In genomic region chr1:26791626-26792025, GRCh38 we compare ENCODE assay signal across 23 cellular contexts. TPM values are rescaled to one million over a fixed set of nuclear protein-coding genes. Genes with fewer than 3 reads are reported as not detected.
DNase-seq lines count a peak whose midpoint lies in the region; ATAC-seq, FAIRE-seq and TF ChIP-seq lines count a peak whose summit lies in the region.
"Had no signal": no experiment of that assay in that cellular context is flagged by ENCODE, and none has a peak within 500 bp of the region (broad histone marks: within the 10 kb centered on the region; RNA-seq: fewer than 3 reads in every experiment).

No MANE protein-coding gene starts in this region.

- peaks cover 0 to 47% (median 39%) of the 10 kb centered on the region in 12 donors for H3K4me1 ChIP-seq in heart left ventricle
- H3K4me1 ChIP-seq in K562 (replicated peaks in 1 of 2; ENCODE audit: control insufficient read depth in 2 of 2, insufficient read depth in 2 of 2, low read length in 2 of 2), result peaks cover 32 to 50% of the 10 kb centered on the region in 2 experiments

- no peaks in the 10 kb centered on the region for H3K27me3 Mint-ChIP-seq in T-helper 17 cell
- no peaks in the 10 kb centered on the region for H3K27me3 Mint-ChIP-seq in stimulated activated memory B cell treated with anti-CD40 and anti-IgM and Interleukin-4, amounts not matched to agents 10 μg/mL and 1 μg/mL and 100 μg/mL, for 72 hours
- H3K27me3 Mint-ChIP-seq: activated CD4-positive, alpha-beta T cell treated with anti-CD3 and anti-CD28 coated beads, Interleukin-2, amount 10 ng/mL, durations not matched to agents 7 days and 5 days had no signal

- no peaks in the 10 kb centered on the region for H3K9me3 Mint-ChIP-seq in stimulated activated memory B cell treated with anti-CD40 and anti-IgM and Interleukin-4, amounts not matched to agents 10 μg/mL and 1 μg/mL and 100 μg/mL, for 72 hours
- H3K9me3 Mint-ChIP-seq: activated CD4-positive, alpha-beta T cell treated with anti-CD3 and anti-CD28 coated beads, Interleukin-2, amount 10 ng/mL, durations not matched to agents 7 days and 5 days had no signal

- intact Hi-C loops in heart left ventricle (cut with DNase I), result loop anchor here in 2 of 10 donors (5.0 to 10.0 kb wide), 2 partner anchors 287 to 289 kb away; no protein-coding TSS in a partner anchor
- intact Hi-C loops in cardiac septum (cut with DNase I), result no loop called here
- intact Hi-C loops in K562 (cut with micrococcal nuclease), result loop anchor here (5.0 kb wide), 1 partner anchor 86 kb away; no protein-coding TSS in a partner anchor
- intact Hi-C loops in dorsolateral prefrontal cortex (cut with DNase I), result loop anchor here in 1 of 2 donors (5.0 kb wide), 1 partner anchor 86 kb away; no protein-coding TSS in a partner anchor

- peak overlapping the region in 1 of 2 experiments; percentile 21; a peak in 1 of 4 replicates for H3K9ac ChIP-seq in K562 (ENCODE audit: insufficient read depth in 1 of 2, low read depth in 2 of 2, low read length in 2 of 2)

- TF ChIP-seq CTCF in heart left ventricle (IDR thresholded peaks at IDR 0.05), result no peak
- TF ChIP-seq CTCF in K562 (IDR thresholded peaks at IDR 0.05 in 2 of 3, conservative IDR thresholded peaks at IDR 0.05 in 1 of 3; ENCODE audit: insufficient read depth in 2 of 3, low read depth in 1 of 3, low read length in 3 of 3), result no peak
- no peak for TF ChIP-seq CTCF in dorsolateral prefrontal cortex (IDR thresholded peaks at IDR 0.05 in 54 of 56, conservative IDR thresholded peaks at IDR 0.05 in 2 of 56; ENCODE audit: low read depth in 1 of 56, partially characterized antibody in 56 of 56)

- CTCF ChIA-PET in K562 (lab: Yijun Ruan, JAX; ENCODE audit: low intra/inter-chr PET ratio), result interaction anchor here (5.0 kb wide), 1 partner anchor 189 kb away, joined by 80 read pairs; no protein-coding TSS in a partner anchor

- peak; percentile 92 for FAIRE-seq in K562 (lab: Jason Lieb, UNC)
- FAIRE-seq: GM18507 had no signal

- no peak for TF ChIP-seq POLR2A in heart left ventricle (IDR thresholded peaks at IDR 0.05)
- TF ChIP-seq POLR2A in K562 (conservative IDR thresholded peaks at IDR 0.05), result no peak

- H3K36me3 Mint-ChIP-seq in T-helper 17 cell (ENCODE audit: low read depth), result peaks cover 8% of the 10 kb centered on the region
- peaks cover 40% of the 10 kb centered on the region for H3K36me3 Mint-ChIP-seq in stimulated activated memory B cell treated with anti-CD40 and anti-IgM and Interleukin-4, amounts not matched to agents 10 μg/mL and 1 μg/mL and 100 μg/mL, for 72 hours

- no peak overlapping the region for H2AFZ ChIP-seq in K562 (ENCODE audit: low read depth, low read length)

- H3K27ac Mint-ChIP-seq in T-helper 17 cell, result peak overlapping the region; percentile 100
- peak overlapping the region; percentile 63 for H3K27ac Mint-ChIP-seq in stimulated activated memory B cell treated with anti-CD40 and anti-IgM and Interleukin-4, amounts not matched to agents 10 μg/mL and 1 μg/mL and 100 μg/mL, for 72 hours

- no peak for ATAC-seq in heart left ventricle
- ATAC-seq in T-helper 17 cell, result no peak
- peak; percentile 8 for ATAC-seq in K562
- no peak for ATAC-seq in stimulated activated memory B cell treated with anti-CD40 and anti-IgM and Interleukin-4, amounts not matched to agents 10 μg/mL and 1 μg/mL and 100 μg/mL, for 72 hours
- ATAC-seq in HG03095 (IDR thresholded peaks at IDR 0.05; ENCODE audit: unreplicated experiment), result no peak
- ATAC-seq: left ventricle myocardium superior had no signal

- DNase-seq in heart left ventricle (no peak), cardiac septum (ENCODE audit: low spot score) (no peak), T-helper 17 cell (no peak), K562 (ENCODE audit: extremely low read depth in 1 of 4, low spot score in 3 of 4) (peak in 2 of 4 experiments; percentile 87 to 91), LoVo (ENCODE audit: low spot score) (no peak), dorsolateral prefrontal cortex (no peak)
- DNase-seq: activated CD4-positive, alpha-beta T cell treated with anti-CD3 and anti-CD28 coated beads, Interleukin-2, amount 10 ng/mL, durations not matched to agents 7 days and 5 days; activated T-cell treated with anti-CD3 and anti-CD28 coated beads, Interleukin-2, amount 50 U/mL, for 48 hours; amygdala; Caco-2; cerebellar nuclear complex; effector CD8-positive, alpha-beta T cell; EL; left ventricle myocardium superior; MM.1S; NCI-H146; NCI-H2171 treated with DMSO at 0.1 percent for 48 hours; NCI-H774; T1000; testis had no signal

- H3K4me3 Mint-ChIP-seq in T-helper 17 cell, result no peak overlapping the region
- H3K4me3 Mint-ChIP-seq in stimulated activated memory B cell treated with anti-CD40 and anti-IgM and Interleukin-4, amounts not matched to agents 10 μg/mL and 1 μg/mL and 100 μg/mL, for 72 hours, result no peak overlapping the region

- H3K4me2 ChIP-seq in K562 (ENCODE audit: insufficient read depth, low read length), result peak overlapping the region; percentile 49

- H3K9me1 ChIP-seq in K562 (ENCODE audit: control insufficient read depth, insufficient read depth, low read length), result no peaks in the 10 kb centered on the region

- peak; percentile 96 for TF ChIP-seq EP300 in K562 (IDR thresholded peaks at IDR 0.05; ENCODE audit: low read length)

- peak overlapping the region; percentile 20 to 100 (median 76) for H3K27ac ChIP-seq in heart left ventricle
- H3K27ac ChIP-seq in K562 (ENCODE audit: extremely low read depth, low read depth, low read length), result peak overlapping the region; percentile 29; the same call in 2 of the 3 replicates
- H3K27ac ChIP-seq in dorsolateral prefrontal cortex, result peak overlapping the region in 2 of 59 donors; percentile 5 to 34
- H3K27ac ChIP-seq: testis had no signal

- peak in 1 of 2 experiments; percentile 16; a peak in 1 of 4 replicates for TF ChIP-seq RAD21 in K562 (CRISPR knock-in tag; conservative IDR thresholded peaks at IDR 0.05 in 1 of 2, IDR thresholded peaks at IDR 0.05 in 1 of 2)

- H3K27me3 ChIP-seq in heart left ventricle (no peaks in the 10 kb centered on the region), K562 (ENCODE audit: control insufficient read depth in 2 of 2, insufficient read depth in 2 of 2, low read length in 2 of 2) (no peaks in the 10 kb centered on the region), dorsolateral prefrontal cortex (no peaks in the 10 kb centered on the region)
- H3K27me3 ChIP-seq: testis had no signal

- H3K9me3 ChIP-seq in heart left ventricle (no peaks in the 10 kb centered on the region), T-helper 17 cell (ENCODE audit: control insufficient read depth, low read length, poor library complexity, severe bottlenecking) (no peaks in the 10 kb centered on the region), K562 (replicated peaks; ENCODE audit: control insufficient read depth, insufficient read depth, low read depth, low read length) (no peaks in the 10 kb centered on the region)
- H3K9me3 ChIP-seq: Caco-2, testis had no signal

- 40 to 60% (median 51%) methylated on average over 3 of the region's 3 CpGs for WGBS in heart left ventricle, 4 donors
- 4% methylated on average over 3 of the region's 3 CpGs for WGBS in K562 (ENCODE audit: insufficient coverage, low coverage, missing lambda C conversion rate)

- H3K79me2 ChIP-seq in K562 (ENCODE audit: control insufficient read depth, insufficient read depth, low read length), result peaks cover 32% of the 10 kb centered on the region

- no TSS peak for BruUV-seq in K562 (replicated peaks; lab: Mats Ljungman, UMichigan)

- H3K4me3 ChIP-seq in heart left ventricle (no peak overlapping the region), K562 (no peak overlapping the region), dorsolateral prefrontal cortex (no peak overlapping the region)
- H3K4me3 ChIP-seq: testis had no signal

- POLR2A ChIA-PET in K562 (lab: Yijun Ruan, JAX), result interaction anchor here (0.6 to 9.2 kb wide), 7 partner anchors 8 to 1791 kb away, joined by 3 to 112 read pairs (median 3); partner anchors contain the start of gene ARID1A

- H3K36me3 ChIP-seq in heart left ventricle (peaks cover 0 to 29% (median 15%) of the 10 kb centered on the region in 9 donors), K562 (ENCODE audit: control insufficient read depth, insufficient read depth, low read length) (peaks cover 13% of the 10 kb centered on the region; the same call in 1 of the 3 replicates)

- no peaks in the 10 kb centered on the region for H4K20me1 ChIP-seq in K562 (replicated peaks; ENCODE audit: control insufficient read depth, insufficient read depth, low read length)

- in situ Hi-C loops in K562 (cut with MboI), result no loop called here

- peaks cover 52% of the 10 kb centered on the region for H3K4me1 Mint-ChIP-seq in T-helper 17 cell
- H3K4me1 Mint-ChIP-seq in stimulated activated memory B cell treated with anti-CD40 and anti-IgM and Interleukin-4, amounts not matched to agents 10 μg/mL and 1 μg/mL and 100 μg/mL, for 72 hours, result peaks cover 36% of the 10 kb centered on the region

RNA-seq across cellular contexts. Expression of gene PIGV, which starts 3.9 kb away (rescaled TPM):
- 1 to 10 TPM; 4.3 to 8.8 (median 5.6) TPM for total RNA-seq in heart left ventricle
- polyA plus RNA-seq in heart left ventricle, result 1 to 10 TPM; 2.7 to 4.4 TPM
- total RNA-seq in cardiac septum, result 3.9 TPM
- total RNA-seq in T-helper 17 cell, result 10 to 100 TPM; 12.0 to 14.3 TPM
- 20.0 and 33.4 TPM in 2 replicates for total RNA-seq in K562 (2011; cell fraction: chromatin; rRNA removed; ENCODE audit: low replicate concordance)
- total RNA-seq in K562 (2011; cell fraction: nucleolus; rRNA removed), result 34.2 and 35.1 TPM in 2 replicates
- 38.2 and 47.9 TPM in 2 replicates for total RNA-seq in K562 (2011; cell fraction: nucleoplasm; rRNA removed)
- total RNA-seq in K562 (2014; rRNA removed), result 8.4 and 11.3 TPM in 2 replicates
- 11.0 and 11.1 TPM in 2 replicates for total RNA-seq in K562 (2014; rRNA removed; fragmentation: Illumina TruSeq; extraction: Trizol)
- total RNA-seq in K562 (2015; rRNA removed; fragmentation: Illumina TruSeq; extraction: Trizol), result 12.0 and 12.2 TPM in 2 replicates
- 11.2 and 14.7 TPM in 2 replicates for total RNA-seq in K562 (2021)
- polyA plus RNA-seq in K562 (2011; rRNA removed), result 21.8 and 25.5 TPM in 2 replicates
- 27.4 and 41.1 TPM in 2 replicates for polyA plus RNA-seq in K562 (2011; cell fraction: cytosol; rRNA removed)
- 33.7 and 36.0 TPM in 2 replicates for polyA plus RNA-seq in K562 (2011; cell fraction: nucleus; rRNA removed)
- polyA plus RNA-seq in K562 (2012), result 14.0 and 14.4 TPM in 2 replicates
- polyA plus RNA-seq in K562 (2014; fragmentation: Illumina TruSeq; extraction: Trizol), result 10.8 and 12.7 TPM in 2 replicates
- 10 to 100 TPM; 11.3 to 11.7 TPM for polyA plus RNA-seq in K562 (2014; fragmentation: Nextera tagmentation; extraction: Ambion mirVana)
- polyA plus RNA-seq in K562 (2014; rRNA removed), result 9.3 and 9.4 TPM in 2 replicates
- 21.7 and 27.4 TPM in 2 replicates for polyA minus RNA-seq in K562 (2011; rRNA and poly(A)+ RNA removed)
- polyA minus RNA-seq in K562 (2011; cell fraction: cytosol; rRNA and poly(A)+ RNA removed), result 8.1 and 9.8 TPM in 2 replicates
- 10.8 and 16.6 TPM in 2 replicates for polyA minus RNA-seq in K562 (2011; cell fraction: nucleus; rRNA and poly(A)+ RNA removed)
- 10 to 100 TPM in 116 of 120 experiments, 1 to 10 TPM in 4; 9.1 to 22.9 (median 14.3) TPM for total RNA-seq in dorsolateral prefrontal cortex

RNA-seq across cellular contexts. Expression of gene ZDHHC18, which starts 34.9 kb away (rescaled TPM):
- total RNA-seq in heart left ventricle, result 10 to 100 TPM in 8 of 9 donors, 1 to 10 TPM in 1; 9.2 to 22.5 (median 12.2) TPM
- polyA plus RNA-seq in heart left ventricle, result 10 to 100 TPM in 1 of 2 donors, 1 to 10 TPM in 1; 8.7 to 18.5 TPM
- 13.0 TPM for total RNA-seq in cardiac septum
- total RNA-seq in T-helper 17 cell, result 10 to 100 TPM; 70.2 to 71.2 TPM
- 27.0 and 63.1 TPM in 2 replicates for total RNA-seq in K562 (2011; cell fraction: chromatin; rRNA removed; ENCODE audit: low replicate concordance)
- total RNA-seq in K562 (2011; cell fraction: nucleolus; rRNA removed), result 34.0 and 36.3 TPM in 2 replicates
- total RNA-seq in K562 (2011; cell fraction: nucleoplasm; rRNA removed), result 42.0 and 65.9 TPM in 2 replicates
- total RNA-seq in K562 (2014; rRNA removed), result 8.2 and 12.4 TPM in 2 replicates
- total RNA-seq in K562 (2014; rRNA removed; fragmentation: Illumina TruSeq; extraction: Trizol), result 9.5 and 15.5 TPM in 2 replicates
- total RNA-seq in K562 (2015; rRNA removed; fragmentation: Illumina TruSeq; extraction: Trizol), result 13.3 and 15.8 TPM in 2 replicates
- 27.4 and 28.9 TPM in 2 replicates for total RNA-seq in K562 (2021)
- 31.6 and 51.2 TPM in 2 replicates for polyA plus RNA-seq in K562 (2011; rRNA removed)
- 57.8 and 57.9 TPM in 2 replicates for polyA plus RNA-seq in K562 (2011; cell fraction: cytosol; rRNA removed)
- polyA plus RNA-seq in K562 (2011; cell fraction: nucleus; rRNA removed), result 92.6 and 97.0 TPM in 2 replicates
- 20.4 and 29.5 TPM in 2 replicates for polyA plus RNA-seq in K562 (2012)
- polyA plus RNA-seq in K562 (2014; fragmentation: Illumina TruSeq; extraction: Trizol), result 31.0 and 35.6 TPM in 2 replicates
- polyA plus RNA-seq in K562 (2014; fragmentation: Nextera tagmentation; extraction: Ambion mirVana), result under 1 TPM; 0.42 to 0.45 TPM
- polyA plus RNA-seq in K562 (2014; rRNA removed), result 23.7 and 27.8 TPM in 2 replicates
- 22.2 and 27.6 TPM in 2 replicates for polyA minus RNA-seq in K562 (2011; rRNA and poly(A)+ RNA removed)
- 25.9 and 31.9 TPM in 2 replicates for polyA minus RNA-seq in K562 (2011; cell fraction: cytosol; rRNA and poly(A)+ RNA removed)
- polyA minus RNA-seq in K562 (2011; cell fraction: nucleus; rRNA and poly(A)+ RNA removed), result 9.8 and 16.1 TPM in 2 replicates
- total RNA-seq in dorsolateral prefrontal cortex, result 10 to 100 TPM; 22.8 to 51.7 (median 34.9) TPM
